ENCODE assay signal across 14 cellular contexts in genomic region chr16:12119037-12119436, GRCh38.
"Had no signal": no experiment of that assay in that cellular context is flagged by ENCODE, and none has a peak within 500 bp of the region (broad histone marks: within the 10 kb centered on the region; RNA-seq: fewer than 3 reads in every experiment).

No MANE protein-coding gene starts in this region.

- H3K9me3 Mint-ChIP-seq: activated naive CD8-positive, alpha-beta T cell treated with anti-CD3 and anti-CD28 coated beads for 36 hours; activated T-cell treated with anti-CD3 and anti-CD28 coated beads, Interleukin-2, amount 50 U/mL, for 24 hours; type B pancreatic cell had no signal

- H3K27ac Mint-ChIP-seq: activated CD8-positive, alpha-beta memory T cell treated with anti-CD3 and anti-CD28 coated beads, Interleukin-2, amount 10 ng/mL, durations not matched to agents 7 days and 5 days; activated naive CD8-positive, alpha-beta T cell treated with anti-CD3 and anti-CD28 coated beads for 36 hours; activated T-cell treated with anti-CD3 and anti-CD28 coated beads, Interleukin-2, amount 50 U/mL, for 24 hours; progenitor cell of endocrine pancreas had no signal

- H3K4me1 Mint-ChIP-seq: activated CD8-positive, alpha-beta memory T cell treated with anti-CD3 and anti-CD28 coated beads, Interleukin-2, amount 10 ng/mL, durations not matched to agents 7 days and 5 days had no signal

- H3K27ac ChIP-seq: gastroesophageal sphincter had no signal

- H3K36me3 Mint-ChIP-seq: activated CD8-positive, alpha-beta memory T cell treated with anti-CD3 and anti-CD28 coated beads, Interleukin-2, amount 10 ng/mL, durations not matched to agents 7 days and 5 days had no signal

- H3K9me3 ChIP-seq: ascending aorta, gastroesophageal sphincter had no signal

- H3K27me3 Mint-ChIP-seq: activated CD8-positive, alpha-beta memory T cell treated with anti-CD3 and anti-CD28 coated beads, Interleukin-2, amount 10 ng/mL, durations not matched to agents 7 days and 5 days; activated naive CD8-positive, alpha-beta T cell treated with anti-CD3 and anti-CD28 coated beads for 36 hours; activated T-cell treated with anti-CD3 and anti-CD28 coated beads, Interleukin-2, amount 50 U/mL, for 24 hours; naive thymus-derived CD4-positive, alpha-beta T cell; progenitor cell of endocrine pancreas had no signal

- ATAC-seq: activated CD4-positive, CD25-positive, alpha-beta regulatory T cell treated with anti-CD3 and anti-CD28 coated beads, Interleukin-2, amount 50 U/mL, for 24 hours; activated CD8-positive, alpha-beta memory T cell treated with anti-CD3 and anti-CD28 coated beads, Interleukin-2, amount 10 ng/mL, durations not matched to agents 7 days and 5 days; gastroesophageal sphincter; naive thymus-derived CD4-positive, alpha-beta T cell had no signal

- H3K27me3 ChIP-seq: ascending aorta, gastroesophageal sphincter had no signal

- H3K4me3 ChIP-seq: ascending aorta, gastroesophageal sphincter had no signal

- H3K36me3 ChIP-seq: ascending aorta, gastroesophageal sphincter had no signal

- H3K4me3 Mint-ChIP-seq: activated CD8-positive, alpha-beta memory T cell treated with anti-CD3 and anti-CD28 coated beads, Interleukin-2, amount 10 ng/mL, durations not matched to agents 7 days and 5 days; activated naive CD8-positive, alpha-beta T cell treated with anti-CD3 and anti-CD28 coated beads for 36 hours; activated T-cell treated with anti-CD3 and anti-CD28 coated beads, Interleukin-2, amount 50 U/mL, for 24 hours; naive thymus-derived CD4-positive, alpha-beta T cell; type B pancreatic cell had no signal

- DNase-seq: activated CD4-positive, alpha-beta T cell treated with anti-CD3 and anti-CD28 coated beads, Interleukin-2, amount 50 U/mL, for 4 hours; activated CD8-positive, alpha-beta memory T cell treated with anti-CD3 and anti-CD28 coated beads, Interleukin-2, amount 10 ng/mL, durations not matched to agents 7 days and 5 days; activated effector memory CD4-positive, alpha-beta T cell treated with Interleukin-2 at 50 U/mL for 16 hours; activated naive CD8-positive, alpha-beta T cell treated with anti-CD3 and anti-CD28 coated beads for 36 hours; activated T-cell treated with anti-CD3 and anti-CD28 coated beads, Interleukin-2, amount 50 U/mL, for 24 hours; naive thymus-derived CD4-positive, alpha-beta T cell; stimulated activated CD4-positive, alpha-beta T cell treated with anti-CD3 and anti-CD28 coated beads, Interleukin-2, amount 100 ng/mL, for 24 hours; stimulated activated naive CD4-positive, alpha-beta T cell; substantia nigra had no signal
